ENCODE assay signal across 2 cellular contexts in genomic region chr16:50692999-50693781, GRCh38.
TF ChIP-seq lines count a peak whose summit lies in the region.

NOD2 (plus strand) TSS chr16:50693606; CDS start chr16:50699496, 5,890 bp downstream.

TF ChIP-seq in IMR-90, 13 proteins besides CTCF, POLR2A, EP300 and RAD21:
- no peak for TF ChIP-seq MAZ (IDR thresholded peaks at IDR 0.05; ENCODE audit: borderline replicate concordance, low read depth, low read length)
- TF ChIP-seq MXI1 (IDR thresholded peaks at IDR 0.05; ENCODE audit: borderline replicate concordance, low read depth, low read length): no peak

TF ChIP-seq in HepG2, 621 proteins besides CTCF, POLR2A, EP300 and RAD21 (continues in another document):
- TF ChIP-seq ZNF562 (CRISPR knock-in tag; IDR thresholded peaks at IDR 0.05; ENCODE audit: borderline replicate concordance) (no peak), MTERF4 (CRISPR knock-in tag; IDR thresholded peaks at IDR 0.05) (0 out of 2 replicates have a peak, but pooled peaks have one; percentile 32), ZNF737 (CRISPR knock-in tag; IDR thresholded peaks at IDR 0.05; ENCODE audit: borderline replicate concordance) (0 out of 2 replicates have a peak, but pooled peaks have one; percentile 2), SAP130 (CRISPR knock-in tag; IDR thresholded peaks at IDR 0.05; ENCODE audit: low read depth) (no peak), ZNF768 (CRISPR knock-in tag; IDR thresholded peaks at IDR 0.05) (peak; percentile 38; the same call in 1 of the 2 replicates), GABPB1 (CRISPR knock-in tag; IDR thresholded peaks at IDR 0.05) (peak; percentile 28; the same call in 1 of the 2 replicates), EED (CRISPR knock-in tag; IDR thresholded peaks at IDR 0.05) (no peak), SP140L (CRISPR knock-in tag; IDR thresholded peaks at IDR 0.05; ENCODE audit: borderline replicate concordance) (no peak), PHF8 (CRISPR knock-in tag; IDR thresholded peaks at IDR 0.05) (peak; percentile 28; the same call in 1 of the 2 replicates), LBX2 (CRISPR knock-in tag; IDR thresholded peaks at IDR 0.05; ENCODE audit: borderline replicate concordance) (0 out of 2 replicates have a peak, but pooled peaks have one; percentile 46), PRDM15 (CRISPR knock-in tag; IDR thresholded peaks at IDR 0.05) (peak; percentile 85), ZNF446 (CRISPR knock-in tag; IDR thresholded peaks at IDR 0.05) (peak; percentile 40; the same call in 1 of the 2 replicates), ARNT2 (CRISPR knock-in tag; IDR thresholded peaks at IDR 0.05; ENCODE audit: low read depth) (0 out of 2 replicates have a peak, but pooled peaks have one; percentile 33), CBFB (CRISPR knock-in tag; IDR thresholded peaks at IDR 0.05) (no peak), ZNF776 (CRISPR knock-in tag; IDR thresholded peaks at IDR 0.05) (peak; percentile 57; the same call in 1 of the 2 replicates), ZNF740 (CRISPR knock-in tag; IDR thresholded peaks at IDR 0.05) (no peak), ZNF496 (CRISPR knock-in tag; IDR thresholded peaks at IDR 0.05; ENCODE audit: insufficient replicate concordance) (no peak), FOXM1 (CRISPR knock-in tag; IDR thresholded peaks at IDR 0.05) (no peak), HIVEP1 (CRISPR knock-in tag; IDR thresholded peaks at IDR 0.05) (no peak), AKAP8 (CRISPR knock-in tag; IDR thresholded peaks at IDR 0.05) (0 out of 2 replicates have a peak, but pooled peaks have one; percentile 24), MTA1 (CRISPR knock-in tag; IDR thresholded peaks at IDR 0.05; ENCODE audit: borderline replicate concordance) (0 out of 2 replicates have a peak, but pooled peaks have one; percentile 32), ZNF780A (CRISPR knock-in tag; IDR thresholded peaks at IDR 0.05) (no peak), KMT2A (CRISPR knock-in tag; IDR thresholded peaks at IDR 0.05) (no peak), NKX3-1 (CRISPR knock-in tag; IDR thresholded peaks at IDR 0.05) (no peak), KLF9 (CRISPR knock-in tag; IDR thresholded peaks at IDR 0.05; ENCODE audit: low read depth) (no peak), HNRNPLL (IDR thresholded peaks at IDR 0.05; ENCODE audit: low read depth, low read length, poor library complexity, severe bottlenecking) (peak; percentile 42), KDM5A (IDR thresholded peaks at IDR 0.05; ENCODE audit: borderline replicate concordance, low read length) (no peak), ZNF646 (CRISPR knock-in tag; IDR thresholded peaks at IDR 0.05) (peak; percentile 96), HOXA3 (CRISPR knock-in tag; IDR thresholded peaks at IDR 0.05) (0 out of 2 replicates have a peak, but pooled peaks have one; percentile 26), ZBTB21 (CRISPR knock-in tag; IDR thresholded peaks at IDR 0.05) (no peak), NR2F1 (CRISPR knock-in tag; IDR thresholded peaks at IDR 0.05) (no peak), ZNF619 (CRISPR knock-in tag; IDR thresholded peaks at IDR 0.05) (no peak), ZNF18 (CRISPR knock-in tag; IDR thresholded peaks at IDR 0.05; ENCODE audit: insufficient replicate concordance) (no peak), ZNF775 (CRISPR knock-in tag; IDR thresholded peaks at IDR 0.05; ENCODE audit: borderline replicate concordance) (no peak), BORCS8-MEF2B (CRISPR knock-in tag; IDR thresholded peaks at IDR 0.05) (0 out of 2 replicates have a peak, but pooled peaks have one; percentile 40), POGZ (CRISPR knock-in tag; IDR thresholded peaks at IDR 0.05) (no peak), KAT7 (CRISPR knock-in tag; IDR thresholded peaks at IDR 0.05; ENCODE audit: borderline replicate concordance) (no peak), ZBTB33 (CRISPR knock-in tag; IDR thresholded peaks at IDR 0.05) (peak; percentile 14; the same call in 1 of the 2 replicates), ZBTB38 (CRISPR knock-in tag; IDR thresholded peaks at IDR 0.05) (0 out of 2 replicates have a peak, but pooled peaks have one; percentile 67), ZNF276 (CRISPR knock-in tag; IDR thresholded peaks at IDR 0.05; ENCODE audit: low read depth) (0 out of 2 replicates have a peak, but pooled peaks have one; percentile 13), ZFY (CRISPR knock-in tag; IDR thresholded peaks at IDR 0.05) (0 out of 2 replicates have a peak, but pooled peaks have one; percentile 24)
